Comparison of ENCODE assay signal across 8 cellular contexts in the genomic region with DNA sequence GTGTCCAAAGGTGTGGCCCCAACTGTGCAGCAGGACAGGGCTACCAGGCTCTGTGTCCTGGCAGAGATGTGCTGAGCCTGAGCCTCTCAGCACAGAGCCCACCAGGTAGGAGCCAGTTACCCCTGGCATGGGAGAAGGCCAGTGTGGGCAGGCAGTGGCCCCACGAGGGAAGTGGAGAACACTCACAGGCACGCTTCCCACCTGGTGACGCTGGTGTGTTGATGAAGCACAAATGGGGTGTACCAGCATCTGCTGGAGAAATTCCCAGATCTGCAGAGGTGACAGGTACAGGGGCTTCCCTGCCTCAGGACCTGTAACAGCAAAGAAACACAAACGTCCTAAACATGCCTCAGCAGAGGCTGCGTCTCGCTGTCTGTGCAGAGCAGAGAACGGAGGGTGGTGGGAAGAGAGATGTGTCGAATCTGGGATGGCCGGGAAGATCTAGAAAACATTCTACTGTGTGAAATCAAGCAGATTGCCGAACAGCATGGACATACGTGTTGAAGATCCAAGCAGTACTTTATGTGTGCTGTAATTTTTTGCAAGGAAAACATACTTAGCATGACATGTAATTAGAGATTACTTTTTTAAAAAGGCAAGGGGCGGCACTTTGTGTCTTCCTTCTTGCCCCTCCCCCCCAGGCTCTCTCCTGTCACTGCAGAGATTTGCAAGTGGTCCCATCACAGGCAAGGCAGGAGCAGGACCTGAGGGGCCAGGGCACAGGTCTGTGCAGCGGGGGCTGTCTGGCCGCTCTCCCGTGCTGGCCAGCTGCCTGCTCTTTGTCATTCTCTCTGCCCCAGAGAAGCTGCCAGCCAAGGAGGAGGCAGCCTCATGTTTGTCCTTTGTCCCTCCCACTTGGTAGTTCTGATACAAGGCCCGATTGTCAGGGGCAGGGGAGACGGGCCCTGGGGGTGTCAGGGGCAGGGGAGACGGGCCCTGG. TPM values are rescaled to one million over a fixed set of nuclear protein-coding genes. Genes with fewer than 3 reads are reported as not detected.
DNase-seq lines count a peak whose midpoint lies in the region; ATAC-seq and TF ChIP-seq lines count a peak whose summit lies in the region.
"Had no signal": no experiment of that assay in that cellular context is flagged by ENCODE, and none has a peak within 500 bp of the region (broad histone marks: within the 10 kb centered on the region; RNA-seq: fewer than 3 reads in every experiment).

No MANE protein-coding gene starts in this region.

- H3K27ac Mint-ChIP-seq in WTC11 (peak overlapping the region; percentile 31; the same call in 1 of the 2 replicates), neural crest cell (ENCODE audit: unreplicated experiment) (peak overlapping the region; percentile 51)

- H3K4me3 Mint-ChIP-seq in WTC11 (no peak overlapping the region), neural crest cell (no peak overlapping the region)

- no peaks in the 10 kb centered on the region for H3K9me3 ChIP-seq in uterus

- ATAC-seq in WTC11 (no peak), HG03139 (IDR thresholded peaks at IDR 0.05; ENCODE audit: unreplicated experiment) (no peak)

- CTCF ChIA-PET in WTC11 (lab: Charles Lee), result no interaction called here

- H3K4me3 ChIP-seq in fibroblast of mammary gland (ENCODE audit: control insufficient read depth, low read depth, low read length) (no peak overlapping the region), uterus (no peak overlapping the region)
- H3K4me3 ChIP-seq: cardiac muscle cell had no signal

- no peaks in the 10 kb centered on the region for H3K4me1 ChIP-seq in uterus

- peaks cover 4% of the 10 kb centered on the region; the same call in 1 of the 2 replicates for H3K4me1 Mint-ChIP-seq in WTC11
- H3K4me1 Mint-ChIP-seq in neural crest cell, result peaks cover 8% of the 10 kb centered on the region

- H3K36me3 Mint-ChIP-seq in WTC11, result no peaks in the 10 kb centered on the region
- H3K36me3 Mint-ChIP-seq in neural crest cell (ENCODE audit: low read depth), result no peaks in the 10 kb centered on the region

- intact Hi-C loops in uterus (cut with DNase I; ENCODE audit: low total_unique reads), result no loop called here

- TF ChIP-seq CTCF in WTC11 (IDR thresholded peaks at IDR 0.05) (no peak), fibroblast of mammary gland (conservative IDR thresholded peaks at IDR 0.05; ENCODE audit: control insufficient read depth, insufficient read depth, low read depth, low read length) (no peak), neural crest cell (conservative IDR thresholded peaks at IDR 0.05) (no peak), uterus (IDR thresholded peaks at IDR 0.05) (no peak)

- TF ChIP-seq POLR2A in uterus (IDR thresholded peaks at IDR 0.05), result no peak

- POLR2A ChIA-PET in WTC11 (lab: Charles Lee), result no interaction called here

- no peaks in the 10 kb centered on the region for H3K36me3 ChIP-seq in uterus
- H3K36me3 ChIP-seq: cardiac muscle cell had no signal

- no peak for DNase-seq in WTC11 (ENCODE audit: low spot score)
- peak; percentile 31 for DNase-seq in fibroblast of mammary gland (ENCODE audit: low read depth)
- no peak for DNase-seq in neural crest cell (ENCODE audit: low read depth, low spot score)
- no peak for DNase-seq in uterus
- no peak for DNase-seq in effector CD8-positive, alpha-beta T cell (lab: John Stamatoyannopoulos, UW)
- DNase-seq in GDM1 (lab: John Stamatoyannopoulos, UW), result no peak

- H3K9me3 Mint-ChIP-seq in WTC11 (no peaks in the 10 kb centered on the region), neural crest cell (no peaks in the 10 kb centered on the region)

- H3K27me3 Mint-ChIP-seq in WTC11 (ENCODE audit: low read depth) (no peaks in the 10 kb centered on the region), neural crest cell (ENCODE audit: low read depth) (no peaks in the 10 kb centered on the region)

- no peaks in the 10 kb centered on the region for H3K27me3 ChIP-seq in uterus
- H3K27me3 ChIP-seq: cardiac muscle cell had no signal

- H3K27ac ChIP-seq in uterus, result peak overlapping the region; percentile 52 to 53
- H3K27ac ChIP-seq: cardiac muscle cell had no signal

TF ChIP-seq in WTC11, 78 proteins besides CTCF, POLR2A, EP300 and RAD21 (continues in another document):
- TF ChIP-seq, protein P1, sequence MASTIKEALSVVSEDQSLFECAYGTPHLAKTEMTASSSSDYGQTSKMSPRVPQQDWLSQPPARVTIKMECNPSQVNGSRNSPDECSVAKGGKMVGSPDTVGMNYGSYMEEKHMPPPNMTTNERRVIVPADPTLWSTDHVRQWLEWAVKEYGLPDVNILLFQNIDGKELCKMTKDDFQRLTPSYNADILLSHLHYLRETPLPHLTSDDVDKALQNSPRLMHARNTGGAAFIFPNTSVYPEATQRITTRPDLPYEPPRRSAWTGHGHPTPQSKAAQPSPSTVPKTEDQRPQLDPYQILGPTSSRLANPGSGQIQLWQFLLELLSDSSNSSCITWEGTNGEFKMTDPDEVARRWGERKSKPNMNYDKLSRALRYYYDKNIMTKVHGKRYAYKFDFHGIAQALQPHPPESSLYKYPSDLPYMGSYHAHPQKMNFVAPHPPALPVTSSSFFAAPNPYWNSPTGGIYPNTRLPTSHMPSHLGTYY (CRISPR knock-in tag; IDR thresholded peaks at IDR 0.05), result no peak
- no peak for TF ChIP-seq NR2C2 (CRISPR knock-in tag; IDR thresholded peaks at IDR 0.05)
- TF ChIP-seq, protein P2, sequence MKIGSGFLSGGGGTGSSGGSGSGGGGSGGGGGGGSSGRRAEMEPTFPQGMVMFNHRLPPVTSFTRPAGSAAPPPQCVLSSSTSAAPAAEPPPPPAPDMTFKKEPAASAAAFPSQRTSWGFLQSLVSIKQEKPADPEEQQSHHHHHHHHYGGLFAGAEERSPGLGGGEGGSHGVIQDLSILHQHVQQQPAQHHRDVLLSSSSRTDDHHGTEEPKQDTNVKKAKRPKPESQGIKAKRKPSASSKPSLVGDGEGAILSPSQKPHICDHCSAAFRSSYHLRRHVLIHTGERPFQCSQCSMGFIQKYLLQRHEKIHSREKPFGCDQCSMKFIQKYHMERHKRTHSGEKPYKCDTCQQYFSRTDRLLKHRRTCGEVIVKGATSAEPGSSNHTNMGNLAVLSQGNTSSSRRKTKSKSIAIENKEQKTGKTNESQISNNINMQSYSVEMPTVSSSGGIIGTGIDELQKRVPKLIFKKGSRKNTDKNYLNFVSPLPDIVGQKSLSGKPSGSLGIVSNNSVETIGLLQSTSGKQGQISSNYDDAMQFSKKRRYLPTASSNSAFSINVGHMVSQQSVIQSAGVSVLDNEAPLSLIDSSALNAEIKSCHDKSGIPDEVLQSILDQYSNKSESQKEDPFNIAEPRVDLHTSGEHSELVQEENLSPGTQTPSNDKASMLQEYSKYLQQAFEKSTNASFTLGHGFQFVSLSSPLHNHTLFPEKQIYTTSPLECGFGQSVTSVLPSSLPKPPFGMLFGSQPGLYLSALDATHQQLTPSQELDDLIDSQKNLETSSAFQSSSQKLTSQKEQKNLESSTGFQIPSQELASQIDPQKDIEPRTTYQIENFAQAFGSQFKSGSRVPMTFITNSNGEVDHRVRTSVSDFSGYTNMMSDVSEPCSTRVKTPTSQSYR (CRISPR knock-in tag; IDR thresholded peaks at IDR 0.05), result no peak
- no peak for TF ChIP-seq KAT7 (CRISPR knock-in tag; IDR thresholded peaks at IDR 0.05; ENCODE audit: borderline replicate concordance)
- TF ChIP-seq JAZF1 (CRISPR knock-in tag; IDR thresholded peaks at IDR 0.05), result no peak
- TF ChIP-seq, protein P3, sequence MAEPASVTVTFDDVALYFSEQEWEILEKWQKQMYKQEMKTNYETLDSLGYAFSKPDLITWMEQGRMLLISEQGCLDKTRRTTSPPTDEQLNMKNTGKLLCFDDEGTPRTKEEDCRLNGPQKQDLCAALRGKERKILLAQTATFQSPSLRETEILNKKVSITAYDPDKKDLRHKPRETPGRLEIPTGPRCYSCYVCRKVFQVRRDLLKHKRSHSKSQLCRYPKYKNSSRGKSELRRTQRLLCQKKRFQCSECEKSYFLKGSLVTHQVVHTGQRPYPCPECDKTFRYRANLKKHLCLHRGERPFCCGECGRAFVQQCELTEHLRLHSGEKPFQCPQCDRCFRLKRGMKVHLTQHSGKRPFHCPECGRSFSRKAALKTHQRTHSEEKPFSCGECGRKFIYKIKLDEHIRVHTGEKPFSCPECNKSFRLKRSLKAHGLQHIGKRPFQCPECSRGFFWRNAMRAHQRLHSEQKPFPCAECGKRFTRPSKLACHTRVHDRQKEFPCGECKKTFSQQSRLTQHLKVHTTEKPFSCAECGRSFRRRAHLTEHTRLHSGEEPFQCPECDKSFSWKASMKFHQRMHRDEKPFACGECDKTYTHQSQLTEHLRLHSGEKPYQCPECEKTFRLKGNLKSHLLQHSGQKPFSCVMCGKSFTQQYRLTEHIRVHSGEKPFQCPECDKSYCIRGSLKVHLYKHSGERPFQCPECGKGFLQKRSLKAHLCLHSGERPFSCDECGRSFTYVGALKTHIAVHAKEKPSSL (CRISPR knock-in tag; conservative IDR thresholded peaks at IDR 0.05), result no peak
- TF ChIP-seq, protein P4, sequence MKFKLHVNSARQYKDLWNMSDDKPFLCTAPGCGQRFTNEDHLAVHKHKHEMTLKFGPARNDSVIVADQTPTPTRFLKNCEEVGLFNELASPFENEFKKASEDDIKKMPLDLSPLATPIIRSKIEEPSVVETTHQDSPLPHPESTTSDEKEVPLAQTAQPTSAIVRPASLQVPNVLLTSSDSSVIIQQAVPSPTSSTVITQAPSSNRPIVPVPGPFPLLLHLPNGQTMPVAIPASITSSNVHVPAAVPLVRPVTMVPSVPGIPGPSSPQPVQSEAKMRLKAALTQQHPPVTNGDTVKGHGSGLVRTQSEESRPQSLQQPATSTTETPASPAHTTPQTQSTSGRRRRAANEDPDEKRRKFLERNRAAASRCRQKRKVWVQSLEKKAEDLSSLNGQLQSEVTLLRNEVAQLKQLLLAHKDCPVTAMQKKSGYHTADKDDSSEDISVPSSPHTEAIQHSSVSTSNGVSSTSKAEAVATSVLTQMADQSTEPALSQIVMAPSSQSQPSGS (CRISPR knock-in tag; IDR thresholded peaks at IDR 0.05; ENCODE audit: borderline replicate concordance, low read depth), result no peak

RNA-seq across cellular contexts. Expression of a gene that starts 17.3 kb away (rescaled TPM):
- total RNA-seq in WTC11 (2021) (22.8 to 45.2 TPM (median 26.8 TPM) in 3 replicates), neural crest cell (20.7 and 23.2 TPM in 2 replicates), uterus (10 to 100 TPM in 3 of 4 donors, 1 to 10 TPM in 1; 2.9 to 31.3 (median 25.8) TPM)

RNA-seq across cellular contexts. Expression of a gene that starts 43.3 kb away (rescaled TPM):
- total RNA-seq in WTC11 (2021), result 10.4 to 18.1 TPM (median 11.4 TPM) in 3 replicates
- total RNA-seq in neural crest cell, result 40.9 and 41.5 TPM in 2 replicates
- total RNA-seq in uterus, result 10 to 100 TPM in 3 of 4 donors, 1 to 10 TPM in 1; 3.3 to 21.6 (median 20.2) TPM
